ENCODE assay signal across 10 cellular contexts in genomic region chr12:108360487-108360886, GRCh38. TPM values are rescaled to one million over a fixed set of nuclear protein-coding genes. Genes with fewer than 3 reads are reported as not detected.
A peak's percentile ranks its signal among the peaks of the same experiment; 100 is the strongest.
DNase-seq lines count a peak whose midpoint lies in the region; ATAC-seq, FAIRE-seq and TF ChIP-seq lines count a peak whose summit lies in the region.
"Had no signal": no experiment of that assay in that cellular context is flagged by ENCODE, and none has a peak within 500 bp of the region (broad histone marks: within the 10 kb centered on the region; RNA-seq: fewer than 3 reads in every experiment).

No MANE protein-coding gene starts in this region.

- intact Hi-C loops in left ventricle myocardium inferior (cut with micrococcal nuclease), result no loop called here
- intact Hi-C loops in activated CD4-positive, alpha-beta T cell treated with anti-CD3 and anti-CD28 coated beads for 36 hours (cut with DNase I, micrococcal nuclease), result no loop called here

- FAIRE-seq in GM12892 (lab: Jason Lieb, UNC), result peak; percentile 67

- ATAC-seq in HG02610 (IDR thresholded peaks at IDR 0.05; ENCODE audit: unreplicated experiment), result peak; percentile 73
- no peak for ATAC-seq in activated CD4-positive, alpha-beta T cell treated with anti-CD3 and anti-CD28 coated beads for 36 hours
- ATAC-seq: WTC11 had no signal

- no peak overlapping the region for H3K4me3 Mint-ChIP-seq in activated CD4-positive, alpha-beta T cell treated with anti-CD3 and anti-CD28 coated beads for 36 hours
- H3K4me3 Mint-ChIP-seq: WTC11 had no signal

- no peaks in the 10 kb centered on the region for H3K4me1 Mint-ChIP-seq in activated CD4-positive, alpha-beta T cell treated with anti-CD3 and anti-CD28 coated beads for 36 hours

- H3K4me3 ChIP-seq in kidney epithelial cell (ENCODE audit: low read depth, low read length) (no peak overlapping the region), left ventricle myocardium inferior (no peak overlapping the region)

- peaks cover 5% of the 10 kb centered on the region for H3K27me3 Mint-ChIP-seq in activated CD4-positive, alpha-beta T cell treated with anti-CD3 and anti-CD28 coated beads for 36 hours

- no peaks in the 10 kb centered on the region for H3K9me3 ChIP-seq in left ventricle myocardium inferior (replicated peaks)

- H3K27me3 ChIP-seq in kidney epithelial cell (ENCODE audit: control insufficient read depth, insufficient read depth, low read length), result no peaks in the 10 kb centered on the region
- peaks cover 21% of the 10 kb centered on the region for H3K27me3 ChIP-seq in left ventricle myocardium inferior (ENCODE audit: low read depth)

- H3K4me1 ChIP-seq in left ventricle myocardium inferior, result no peaks in the 10 kb centered on the region

- no peak overlapping the region for H3K27ac ChIP-seq in left ventricle myocardium inferior (replicated peaks)

- H3K36me3 Mint-ChIP-seq in activated CD4-positive, alpha-beta T cell treated with anti-CD3 and anti-CD28 coated beads for 36 hours (ENCODE audit: low read depth), result no peaks in the 10 kb centered on the region
- H3K36me3 Mint-ChIP-seq: WTC11 had no signal

- TF ChIP-seq POLR2A in GM12892 (IDR thresholded peaks at IDR 0.05; ENCODE audit: low read depth, low read length), result no peak

- POLR2A ChIA-PET in activated CD4-positive, alpha-beta T cell treated with anti-CD3 and anti-CD28 coated beads for 36 hours (lab: Charles Lee), result interaction anchor here (0.5 kb wide), 1 partner anchor 161 kb away, joined by 3 read pairs; no protein-coding TSS in a partner anchor

- H3K9me3 Mint-ChIP-seq in activated CD4-positive, alpha-beta T cell treated with anti-CD3 and anti-CD28 coated beads for 36 hours (ENCODE audit: low read depth), result no peaks in the 10 kb centered on the region

- no peak overlapping the region for H3K27ac Mint-ChIP-seq in activated CD4-positive, alpha-beta T cell treated with anti-CD3 and anti-CD28 coated beads for 36 hours
- H3K27ac Mint-ChIP-seq: WTC11 had no signal

- no peak for TF ChIP-seq CTCF in kidney epithelial cell (IDR thresholded peaks at IDR 0.05; ENCODE audit: insufficient read depth, low read length, poor library complexity, severe bottlenecking)
- TF ChIP-seq CTCF in left ventricle myocardium inferior (IDR thresholded peaks at IDR 0.05; ENCODE audit: borderline replicate concordance), result no peak

- CTCF ChIA-PET in activated CD4-positive, alpha-beta T cell treated with anti-CD3 and anti-CD28 coated beads for 36 hours (lab: Charles Lee), result no interaction called here

- DNase-seq in GM12892 (ENCODE audit: insufficient read length) (no peak), RPMI7951 (ENCODE audit: low read depth) (peak; percentile 88), kidney epithelial cell (ENCODE audit: low read depth) (peak; percentile 71), NOMO-1 treated with DMSO at 0.1 percent for 48 hours (lab: John Stamatoyannopoulos, UW; ENCODE audit: unreplicated experiment) (no peak), C1 segment of cervical spinal cord (lab: John Stamatoyannopoulos, UW) (no peak), left ventricle myocardium inferior (no peak)
- DNase-seq in activated CD4-positive, alpha-beta T cell treated with anti-CD3 and anti-CD28 coated beads for 36 hours, result no peak
- DNase-seq: activated naive CD4-positive, alpha-beta T cell had no signal

- H3K36me3 ChIP-seq in kidney epithelial cell (ENCODE audit: control insufficient read depth, insufficient read depth, low read length) (no peaks in the 10 kb centered on the region), left ventricle myocardium inferior (no peaks in the 10 kb centered on the region)

RNA-seq across cellular contexts. Expression of gene CMKLR1, which starts 21.4 kb away (rescaled TPM):
- polyA plus RNA-seq in GM12892 (2012; ENCODE audit: missing spikeins), result 8.0 TPM
- 34.5 and 43.6 TPM in 2 replicates for total RNA-seq in RPMI7951 (2014; rRNA removed; shearing (Covaris generic))
- total RNA-seq in kidney epithelial cell (under 0.01 and 1.4 TPM in 2 replicates), left ventricle myocardium inferior (5.7 TPM)
- total RNA-seq in activated CD4-positive, alpha-beta T cell treated with anti-CD3 and anti-CD28 coated beads for 36 hours, result not detected

Comparison
In these comparisons a context has a peak if more than half of its experiments do, and no peak if none do; other contexts are left out.
1. DNase-seq: peak in RPMI7951 (single experiment) and kidney epithelial cell (single experiment); none in GM12892 (single experiment), NOMO-1 treated with DMSO at 0.1 percent for 48 hours (single experiment), C1 segment of cervical spinal cord (0 of 14), left ventricle myocardium inferior (single experiment) and activated CD4-positive, alpha-beta T cell treated with anti-CD3 and anti-CD28 coated beads for 36 hours (single experiment).